35 cellular contexts compared by ENCODE assay signal in genomic region chr18:47780011-47780725, GRCh38.
"Had no signal": no experiment of that assay in that cellular context is flagged by ENCODE, and none has a peak within 500 bp of the region (broad histone marks: within the 10 kb centered on the region; RNA-seq: fewer than 3 reads in every experiment).

No MANE protein-coding gene starts in this region.

- H3K36me3 ChIP-seq: adrenal gland, brain microvascular endothelial cell, breast epithelium had no signal

- H3K27me3 ChIP-seq: adrenal gland, body of pancreas, brain microvascular endothelial cell, breast epithelium had no signal

- H3K9me3 ChIP-seq: body of pancreas had no signal

- ATAC-seq: activated CD8-positive, alpha-beta T cell treated with anti-CD3 and anti-CD28 coated beads for 36 hours; activated naive CD4-positive, alpha-beta T cell treated with anti-CD3 and anti-CD28 coated beads, Interleukin-2, amount 50 U/mL, for 72 hours; activated T-cell treated with anti-CD3 and anti-CD28 coated beads, Interleukin-2, amount 50 U/mL, for 4 hours; activated T-cell treated with anti-CD3 and anti-CD28 coated beads, Interleukin-2, amount 50 U/mL, for 72 hours; activated T-helper 17 cell treated with anti-CD3 and anti-CD28 coated beads, Interleukin-2, amount 50 U/mL, for 72 hours; body of pancreas had no signal

- H3K4me1 Mint-ChIP-seq: activated B cell treated with CpG ODN at 0.5 μM for 24 hours; activated T-helper 17 cell treated with anti-CD3 and anti-CD28 coated beads, Interleukin-2, amount 50 U/mL, for 72 hours had no signal

- H3K4me1 ChIP-seq: adrenal gland, body of pancreas, breast epithelium had no signal

- H3K27ac Mint-ChIP-seq: activated B cell treated with CpG ODN at 0.5 μM for 24 hours; activated CD4-positive, alpha-beta memory T cell treated with anti-CD3 and anti-CD28 coated beads for 36 hours; activated CD4-positive, alpha-beta T cell treated with anti-CD3 and anti-CD28 coated beads, Interleukin-2, amount 10 ng/mL, durations not matched to agents 24 days and 14 days; activated CD8-positive, alpha-beta T cell treated with anti-CD3 and anti-CD28 coated beads for 36 hours; activated naive CD4-positive, alpha-beta T cell treated with anti-CD3 and anti-CD28 coated beads for 36 hours; activated naive CD4-positive, alpha-beta T cell treated with anti-CD3 and anti-CD28 coated beads, Interleukin-2, amount 50 U/mL, for 72 hours; activated naive CD8-positive, alpha-beta T cell treated with anti-CD3 and anti-CD28 coated beads for 36 hours; activated T-cell treated with anti-CD3 and anti-CD28 coated beads, Interleukin-2, amount 50 U/mL, for 72 hours; activated T-helper 1 cell treated with anti-CD3 and anti-CD28 coated beads, Interleukin-12 subunit alpha, Interleukin-12 subunit beta, Interleukin-2, Interleukin-4 antibody, amounts not matched to agents 30 ng/mL and 10 ng/mL and 1 ng/mL, durations not matched to agents 14 hours and 24 hours and 36 hours; activated T-helper 17 cell treated with anti-CD3 and anti-CD28 coated beads, Interleukin-2, amount 50 U/mL, for 72 hours; T-helper 1 cell treated with Interleukin-12 subunit alpha and Interleukin-12 subunit beta and Interleukin-4 antibody, amounts not matched to agents 30 μg/mL and 1 μg/mL, for 36 hours; T-helper 2 cell treated with Interferon-gamma antibody and Interleukin-4, amounts not matched to agents 5 μg/mL and 100 μg/mL, for 36 hours had no signal

- H3K4me3 ChIP-seq: adrenal gland, body of pancreas, breast epithelium had no signal

- DNase-seq: activated B cell treated with CpG ODN at 0.5 μM for 24 hours; activated CD4-positive, alpha-beta memory T cell treated with anti-CD3 and anti-CD28 coated beads for 36 hours; activated CD4-positive, alpha-beta T cell treated with anti-CD3 and anti-CD28 coated beads for 4 hours; activated CD4-positive, alpha-beta T cell treated with anti-CD3 and anti-CD28 coated beads, Interleukin-2, amount 10 ng/mL, durations not matched to agents 24 days and 14 days; activated CD4-positive, alpha-beta T cell treated with anti-CD3 and anti-CD28 coated beads, Interleukin-2, amount 50 U/mL, for 1 hour; activated CD4-positive, alpha-beta T cell treated with anti-CD3 and anti-CD28 coated beads, Interleukin-2, amount 50 U/mL, for 4 hours; activated CD4-positive, CD25-positive, alpha-beta regulatory T cell treated with anti-CD3 and anti-CD28 coated beads, Interleukin-2, amount 50 U/mL, for 72 hours; activated CD8-positive, alpha-beta memory T cell treated with anti-CD3 and anti-CD28 coated beads, Interleukin-2, amount 50 U/mL, for 4 hours; activated CD8-positive, alpha-beta T cell treated with anti-CD3 and anti-CD28 coated beads for 36 hours; activated effector memory CD4-positive, alpha-beta T cell treated with anti-CD3 and anti-CD28 coated beads, Interleukin-2, amount 50 U/mL, for 16 hours; activated gamma-delta T cell treated with Interleukin-2 at 50 U/mL for 16 hours; activated naive CD4-positive, alpha-beta T cell; activated naive CD4-positive, alpha-beta T cell treated with anti-CD3 and anti-CD28 coated beads for 36 hours; activated naive CD4-positive, alpha-beta T cell treated with anti-CD3 and anti-CD28 coated beads, Interleukin-2, amount 50 U/mL, for 16 hours; activated naive CD8-positive, alpha-beta T cell treated with anti-CD3 and anti-CD28 coated beads for 36 hours; activated T-cell treated with anti-CD3 and anti-CD28 coated beads for 4 hours; activated T-cell treated with anti-CD3 and anti-CD28 coated beads, Interleukin-2, amount 50 U/mL, for 1 hour; activated T-cell treated with anti-CD3 and anti-CD28 coated beads, Interleukin-2, amount 50 U/mL, for 4 hours; activated T-cell treated with anti-CD3 and anti-CD28 coated beads, Interleukin-2, amount 50 U/mL, for 72 hours; adrenal gland; amniotic stem cell; aorta; body of pancreas; brain microvascular endothelial cell; central memory CD4-positive, alpha-beta T cell; T-helper 1 cell; T-helper 2 cell; T-helper 9 cell had no signal

- H3K36me3 Mint-ChIP-seq: activated naive CD8-positive, alpha-beta T cell treated with anti-CD3 and anti-CD28 coated beads for 36 hours had no signal

- H3K9me3 Mint-ChIP-seq: activated CD4-positive, alpha-beta T cell treated with anti-CD3 and anti-CD28 coated beads, Interleukin-2, amount 10 ng/mL, durations not matched to agents 24 days and 14 days had no signal

- H3K27ac ChIP-seq: adrenal gland, body of pancreas, brain microvascular endothelial cell, breast epithelium, VCaP had no signal

- H3K4me3 Mint-ChIP-seq: activated B cell treated with CpG ODN at 0.5 μM for 24 hours; activated CD4-positive, alpha-beta memory T cell treated with anti-CD3 and anti-CD28 coated beads for 36 hours; activated CD4-positive, alpha-beta T cell treated with anti-CD3 and anti-CD28 coated beads, Interleukin-2, amount 10 ng/mL, durations not matched to agents 24 days and 14 days; activated CD8-positive, alpha-beta T cell treated with anti-CD3 and anti-CD28 coated beads for 36 hours; activated naive CD4-positive, alpha-beta T cell treated with anti-CD3 and anti-CD28 coated beads for 36 hours; activated naive CD8-positive, alpha-beta T cell treated with anti-CD3 and anti-CD28 coated beads for 36 hours; activated T-cell treated with anti-CD3 and anti-CD28 coated beads, Interleukin-2, amount 50 U/mL, for 4 hours; activated T-cell treated with anti-CD3 and anti-CD28 coated beads, Interleukin-2, amount 50 U/mL, for 72 hours; activated T-helper 1 cell treated with anti-CD3 and anti-CD28 coated beads, Interleukin-12 subunit alpha, Interleukin-12 subunit beta, Interleukin-2, Interleukin-4 antibody, amounts not matched to agents 30 ng/mL and 10 ng/mL and 1 ng/mL, durations not matched to agents 14 hours and 24 hours and 36 hours; activated T-helper 17 cell treated with anti-CD3 and anti-CD28 coated beads, Interleukin-2, amount 50 U/mL, for 72 hours; T-helper 1 cell treated with Interleukin-12 subunit alpha and Interleukin-12 subunit beta and Interleukin-4 antibody, amounts not matched to agents 30 μg/mL and 1 μg/mL, for 36 hours; T-helper 2 cell treated with Interferon-gamma antibody and Interleukin-4, amounts not matched to agents 5 μg/mL and 100 μg/mL, for 36 hours had no signal
